In genomic region chr2:189305291-189305943, GRCh38 we compare ENCODE assay signal across 18 cellular contexts.
DNase-seq lines count a peak whose midpoint lies in the region; ATAC-seq, FAIRE-seq and TF ChIP-seq lines count a peak whose summit lies in the region.
"Had no signal": no experiment of that assay in that cellular context is flagged by ENCODE, and none has a peak within 500 bp of the region (broad histone marks: within the 10 kb centered on the region; RNA-seq: fewer than 3 reads in every experiment).

No MANE protein-coding gene starts in this region.

- TF ChIP-seq CTCF in astrocyte (IDR thresholded peaks at IDR 0.05; ENCODE audit: insufficient read depth, low read depth, low read length), result no peak
- TF ChIP-seq CTCF in heart left ventricle (IDR thresholded peaks at IDR 0.05), result no peak

- H3K79me2 ChIP-seq in astrocyte (ENCODE audit: insufficient read depth, low read length), result no peaks in the 10 kb centered on the region

- ATAC-seq in GM18517 (IDR thresholded peaks at IDR 0.05; ENCODE audit: unreplicated experiment) (no peak), heart left ventricle (no peak)
- ATAC-seq: mucosa of descending colon, sciatic nerve had no signal

- peaks cover 39 to 66% (median 53%) of the 10 kb centered on the region in 4 donors for H3K4me1 Mint-ChIP-seq in CD4-positive, alpha-beta memory T cell
- peaks cover 16% of the 10 kb centered on the region for H3K4me1 Mint-ChIP-seq in astrocyte (ENCODE audit: low read depth, unreplicated experiment)

- WGBS in heart left ventricle, 4 donors, result 87 to 92% (median 88%) methylated on average over 3 of the region's 3 CpGs

- no peak overlapping the region for H2AFZ ChIP-seq in astrocyte (ENCODE audit: low read depth, low read length)

- H3K27ac Mint-ChIP-seq in CD4-positive, alpha-beta memory T cell, result peak overlapping the region in 4 of 7 donors; percentile 22 to 75 (median 44)
- H3K27ac Mint-ChIP-seq in astrocyte (ENCODE audit: unreplicated experiment), result no peak overlapping the region

- no peaks in the 10 kb centered on the region for H3K27me3 Mint-ChIP-seq in CD4-positive, alpha-beta memory T cell
- no peaks in the 10 kb centered on the region for H3K27me3 Mint-ChIP-seq in astrocyte (ENCODE audit: low read depth, unreplicated experiment)

- no peak overlapping the region for H3K27ac ChIP-seq in CD4-positive, alpha-beta memory T cell (ENCODE audit: low read depth, low read length)
- H3K27ac ChIP-seq in astrocyte (ENCODE audit: low read depth, low read length) (no peak overlapping the region), heart left ventricle (no peak overlapping the region)
- H3K27ac ChIP-seq: Peyer's patch, suprapubic skin had no signal

- H3K36me3 Mint-ChIP-seq in CD4-positive, alpha-beta memory T cell, result peaks cover 0 to 1% of the 10 kb centered on the region in 2 donors
- H3K36me3 Mint-ChIP-seq in astrocyte (ENCODE audit: low read depth, unreplicated experiment), result no peaks in the 10 kb centered on the region

- H3K9ac ChIP-seq in astrocyte (ENCODE audit: low read length), result no peak overlapping the region

- H4K20me1 ChIP-seq in astrocyte (ENCODE audit: insufficient read depth, low read length), result no peaks in the 10 kb centered on the region

- POLR2A ChIA-PET in CD4-positive, alpha-beta memory T cell (lab: Charles Lee; ENCODE audit: partially characterized antibody), result interaction anchor here (0.6 kb wide), 1 partner anchor 63 kb away, joined by 3 read pairs; no protein-coding TSS in a partner anchor

- no peak for TF ChIP-seq POLR2A in heart left ventricle (IDR thresholded peaks at IDR 0.05)

- no peak overlapping the region for H3K4me3 Mint-ChIP-seq in CD4-positive, alpha-beta memory T cell
- H3K4me3 Mint-ChIP-seq in astrocyte (ENCODE audit: unreplicated experiment), result no peak overlapping the region

- FAIRE-seq in HTR-8/SVneo (lab: Jason Lieb, UNC) (peak; percentile 42), astrocyte (lab: Jason Lieb, UNC) (peak; percentile 43)

- CTCF ChIA-PET in CD4-positive, alpha-beta memory T cell (lab: Charles Lee; ENCODE audit: partially characterized antibody), result interaction anchor here (1.1 kb wide), 1 partner anchor 163 kb away, joined by 3 read pairs; no protein-coding TSS in a partner anchor

- H3K4me2 ChIP-seq in astrocyte (ENCODE audit: low read length), result no peak overlapping the region

- H3K4me1 ChIP-seq in CD4-positive, alpha-beta memory T cell (ENCODE audit: insufficient read depth, low read length), result peaks cover 51% of the 10 kb centered on the region
- no peaks in the 10 kb centered on the region for H3K4me1 ChIP-seq in astrocyte (ENCODE audit: insufficient read depth, low read length)
- no peaks in the 10 kb centered on the region for H3K4me1 ChIP-seq in heart left ventricle
- H3K4me1 ChIP-seq: Peyer's patch, suprapubic skin had no signal

- DNase-seq in CD4-positive, alpha-beta memory T cell, result no peak
- DNase-seq in HTR-8/SVneo (ENCODE audit: insufficient read length, low spot score) (no peak), astrocyte (ENCODE audit: low read depth) (peak; percentile 48), iris pigment epithelial cell (ENCODE audit: low read depth) (peak; percentile 80), heart left ventricle (no peak), hippocampal formation (lab: John Stamatoyannopoulos, UW) (no peak)
- DNase-seq: activated CD8-positive, alpha-beta memory T cell treated with anti-CD3 and anti-CD28 coated beads for 24 hours; cortex of kidney; erythroblast; hypothalamus; mucosa of descending colon; nucleus accumbens; Peyer's patch; stimulated activated CD4-positive, alpha-beta T cell treated with anti-CD3 and anti-CD28 coated beads, Interleukin-2, amount 100 ng/mL, for 24 hours; T-helper 1 cell had no signal

- H3K9me3 ChIP-seq in CD4-positive, alpha-beta memory T cell (ENCODE audit: control insufficient read depth in 1 of 2, low read length in 2 of 2), result no peaks in the 10 kb centered on the region
- H3K9me3 ChIP-seq in astrocyte (ENCODE audit: insufficient read depth, low read depth, low read length) (no peaks in the 10 kb centered on the region), heart left ventricle (no peaks in the 10 kb centered on the region)
- H3K9me3 ChIP-seq: mucosa of descending colon, Peyer's patch, suprapubic skin had no signal

- no peak overlapping the region for H3K4me3 ChIP-seq in CD4-positive, alpha-beta memory T cell (ENCODE audit: low read length in 2 of 2)
- H3K4me3 ChIP-seq in astrocyte (ENCODE audit: insufficient read depth, low read depth, low read length) (no peak overlapping the region), heart left ventricle (no peak overlapping the region)
- H3K4me3 ChIP-seq: mucosa of descending colon, Peyer's patch, suprapubic skin had no signal

- no peaks in the 10 kb centered on the region for H3K27me3 ChIP-seq in CD4-positive, alpha-beta memory T cell (ENCODE audit: insufficient read depth, low read length)
- H3K27me3 ChIP-seq in astrocyte (ENCODE audit: insufficient read depth, low read length) (no peaks in the 10 kb centered on the region), heart left ventricle (no peaks in the 10 kb centered on the region)
- H3K27me3 ChIP-seq: Peyer's patch, suprapubic skin had no signal

- no peaks in the 10 kb centered on the region for H3K36me3 ChIP-seq in CD4-positive, alpha-beta memory T cell (ENCODE audit: insufficient read depth, low read length)
- H3K36me3 ChIP-seq in astrocyte (ENCODE audit: insufficient read depth, low read length), result no peaks in the 10 kb centered on the region
- no peaks in the 10 kb centered on the region for H3K36me3 ChIP-seq in heart left ventricle
- H3K36me3 ChIP-seq: Peyer's patch, suprapubic skin had no signal

- intact Hi-C loops in CD4-positive, alpha-beta memory T cell (cut with micrococcal nuclease), result no loop called here
- intact Hi-C loops in heart left ventricle (cut with DNase I), result no loop called here

- peaks cover 0 to 2% (median 0%) of the 10 kb centered on the region in 8 donors for H3K9me3 Mint-ChIP-seq in CD4-positive, alpha-beta memory T cell
- H3K9me3 Mint-ChIP-seq in astrocyte (ENCODE audit: unreplicated experiment), result no peaks in the 10 kb centered on the region

Comparison
In these comparisons a context has a peak if more than half of its experiments do, and no peak if none do; other contexts are left out.
1. DNase-seq: peak in astrocyte (single experiment) and iris pigment epithelial cell (single experiment); none in CD4-positive, alpha-beta memory T cell (0 of 5), HTR-8/SVneo (single experiment), heart left ventricle (0 of 5) and hippocampal formation (0 of 2).